ENCODE assay signal across 1 cellular context in genomic region chr3:49805367-49805782, GRCh38.
A peak's percentile ranks its signal among the peaks of the same experiment; 100 is the strongest.
TF ChIP-seq lines count a peak whose summit lies in the region.

No MANE protein-coding gene starts in this region.

TF ChIP-seq in K562, 482 proteins besides CTCF, POLR2A, EP300 and RAD21:
- TF ChIP-seq POLR2G (IDR thresholded peaks at IDR 0.05; ENCODE audit: low read depth, low read length) (0 out of 2 replicates have a peak, but pooled peaks have one; percentile 6), BRF2 (IDR thresholded peaks at IDR 0.05; ENCODE audit: borderline replicate concordance, insufficient read depth, insufficient read length) (no peak), ZKSCAN8 (CRISPR knock-in tag; IDR thresholded peaks at IDR 0.05) (0 out of 2 replicates have a peak, but pooled peaks have one; percentile 34)
TF ChIP-seq in K562: peak in this region for 2.
